23 cellular contexts compared by ENCODE assay signal in the genomic region with DNA sequence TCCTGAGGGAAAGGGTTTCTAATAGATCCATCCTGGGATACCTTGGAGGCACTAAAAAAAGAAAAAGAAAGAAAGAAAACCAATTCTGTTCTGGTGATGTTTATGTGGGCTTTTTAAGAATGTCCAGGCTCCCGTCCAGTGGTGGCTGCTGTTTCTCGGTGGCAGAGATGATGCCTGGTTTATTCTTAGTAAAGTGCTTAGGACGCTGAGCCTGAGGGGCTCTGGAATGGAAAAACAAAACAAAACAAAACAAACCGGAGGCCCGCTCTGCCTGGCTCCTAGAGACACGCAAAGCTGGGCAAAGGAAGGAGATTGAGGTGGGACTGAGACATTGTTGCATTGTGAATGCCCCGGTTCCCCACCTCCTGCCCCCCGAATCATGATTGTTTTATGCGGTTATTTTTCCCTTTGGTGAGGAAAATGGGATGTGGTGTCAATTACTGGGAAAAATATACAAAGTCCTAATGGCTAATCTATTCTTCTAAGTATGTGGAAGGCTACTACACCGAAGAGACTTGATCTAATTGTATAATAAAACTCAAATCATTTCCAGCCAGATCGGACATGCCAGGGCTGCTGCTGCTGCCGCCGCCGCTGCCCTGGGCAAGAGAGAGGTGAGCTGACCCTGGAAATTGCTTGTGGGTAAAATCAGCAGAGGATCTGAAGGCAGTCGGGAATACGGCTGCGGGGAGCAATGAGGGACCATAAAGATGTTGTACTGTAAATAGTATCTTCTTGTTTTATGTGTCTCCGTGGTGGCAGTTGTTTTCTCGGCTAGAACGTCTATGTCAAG.
A peak's percentile ranks its signal among the peaks of the same experiment; 100 is the strongest.
DNase-seq lines count a peak whose midpoint lies in the region; ATAC-seq and TF ChIP-seq lines count a peak whose summit lies in the region.
"Had no signal": no experiment of that assay in that cellular context is flagged by ENCODE, and none has a peak within 500 bp of the region (broad histone marks: within the 10 kb centered on the region; RNA-seq: fewer than 3 reads in every experiment).

No MANE protein-coding gene starts in this region.

- no peaks in the 10 kb centered on the region for H3K27me3 ChIP-seq in AG04450 (ENCODE audit: control insufficient read depth, insufficient read depth, low read length)
- H3K27me3 ChIP-seq in SJSA1 (replicated peaks), result no peaks in the 10 kb centered on the region
- no peaks in the 10 kb centered on the region for H3K27me3 ChIP-seq in heart left ventricle
- no peaks in the 10 kb centered on the region for H3K27me3 ChIP-seq in sigmoid colon
- H3K27me3 ChIP-seq in H9 (ENCODE audit: insufficient read depth, low read length), result peaks cover 2% of the 10 kb centered on the region; the same call in 1 of the 2 replicates
- H3K27me3 ChIP-seq: right lobe of liver, tibial nerve had no signal

- H3K4me2 ChIP-seq in H9 (ENCODE audit: insufficient read depth, insufficient read length, low read length), result no peak overlapping the region
- H3K4me2 ChIP-seq: A549, KMS-11 had no signal

- no peak for TF ChIP-seq CTCF in AG04450 (IDR thresholded peaks at IDR 0.05; ENCODE audit: low read depth, low read length)
- TF ChIP-seq CTCF in heart left ventricle (IDR thresholded peaks at IDR 0.05), result no peak
- TF ChIP-seq CTCF in sigmoid colon (IDR thresholded peaks at IDR 0.05), result no peak
- no peak for TF ChIP-seq CTCF in H9 (conservative IDR thresholded peaks at IDR 0.05)

- H2BK15ac ChIP-seq in H9 (ENCODE audit: low read depth, low read length), result no peak overlapping the region

- no peak overlapping the region for H3K9ac ChIP-seq in H9 (ENCODE audit: extremely low read depth, insufficient read length, low read length)
- H3K9ac ChIP-seq: KMS-11 had no signal

- WGBS in heart left ventricle, 4 donors, result 72 to 76% (median 74%) methylated on average over 20 of the region's 20 CpGs
- WGBS in sigmoid colon, 2 donors, result 77 to 81% methylated on average over 20 of the region's 20 CpGs
- no CpG with 5 or more reads among the region's 20 CpGs for WGBS in H9 (ENCODE audit: extremely low coverage, insufficient read length, low lambda C conversion rate)

- H3K4me1 Mint-ChIP-seq in H9, result peaks cover 10% of the 10 kb centered on the region in 2 experiments
- H3K4me1 Mint-ChIP-seq: activated B cell treated with CpG ODN at 0.5 μM for 24 hours, T-helper 17 cell had no signal

- peak overlapping the region in 1 of 3 experiments; percentile 26; a peak in 1 of 7 replicates for H3K27ac Mint-ChIP-seq in H9
- H3K27ac Mint-ChIP-seq: activated B cell treated with CpG ODN at 0.5 μM for 24 hours; activated T-helper 2 cell treated with anti-CD3 and anti-CD28 coated beads, Interferon-gamma antibody, Interleukin-2, Interleukin-4, amounts not matched to agents 10 μg/mL and 5 μg/mL and 100 μg/mL, durations not matched to agents 14 hours and 24 hours and 36 hours; T-helper 17 cell had no signal

- TF ChIP-seq POLR2A in heart left ventricle (IDR thresholded peaks at IDR 0.05) (no peak), sigmoid colon (IDR thresholded peaks at IDR 0.05) (no peak)

- TF ChIP-seq EP300 in sigmoid colon (IDR thresholded peaks at IDR 0.05), result no peak

- no peaks in the 10 kb centered on the region for H3K79me2 ChIP-seq in H9 (ENCODE audit: insufficient read depth, low read length)

- H4K20me1 ChIP-seq in H9 (ENCODE audit: control insufficient read depth, insufficient read depth, insufficient read length), result no peaks in the 10 kb centered on the region

- intact Hi-C loops in heart left ventricle (cut with DNase I) (loop anchor here in 4 of 10 donors (5.0 to 10.0 kb wide), 5 partner anchors 45 to 1267 kb away; no protein-coding TSS in a partner anchor), sigmoid colon (cut with DNase I) (loop anchor here (5.0 to 10.0 kb wide), 4 partner anchors 220 to 807 kb away; a partner anchor contains a TSS)

- H3K36me3 Mint-ChIP-seq in H9 (ENCODE audit: insufficient read depth in 1 of 3, low read depth in 3 of 3), result no peaks in the 10 kb centered on the region

- H3K23ac ChIP-seq in H9 (ENCODE audit: insufficient read length, low read depth, low read length), result no peak overlapping the region

- H3K9me3 ChIP-seq in AG04450 (ENCODE audit: control insufficient read depth, insufficient read depth, low read length) (no peaks in the 10 kb centered on the region; the same call in 1 of the 2 replicates), SJSA1 (replicated peaks) (no peaks in the 10 kb centered on the region), heart left ventricle (no peaks in the 10 kb centered on the region), sigmoid colon (no peaks in the 10 kb centered on the region), H9 (ENCODE audit: control insufficient read depth, low read depth, low read length) (no peaks in the 10 kb centered on the region)
- H3K9me3 ChIP-seq: A549, right lobe of liver, tibial nerve had no signal

- POLR2A ChIA-PET in AG04450 (lab: Yijun Ruan, JAX), result no interaction called here

- H3K4ac ChIP-seq in H9 (ENCODE audit: low read depth, low read length), result no peak overlapping the region

- H3K4me3 Mint-ChIP-seq in H9, result no peak overlapping the region
- H3K4me3 Mint-ChIP-seq: activated B cell treated with CpG ODN at 0.5 μM for 24 hours, neural crest cell, T-helper 17 cell had no signal

- H3K18ac ChIP-seq in H9 (ENCODE audit: insufficient read length, low read depth, low read length), result no peak overlapping the region

- H3K36me3 ChIP-seq in SJSA1 (no peaks in the 10 kb centered on the region), heart left ventricle (no peaks in the 10 kb centered on the region), sigmoid colon (no peaks in the 10 kb centered on the region)
- H3K36me3 ChIP-seq: right lobe of liver, tibial nerve had no signal

- no peak overlapping the region for H4K8ac ChIP-seq in H9 (replicated peaks; ENCODE audit: insufficient read length, low read depth, low read length)

- H3K4me3 ChIP-seq in AG04450 (ENCODE audit: low read depth, low read length) (no peak overlapping the region), SJSA1 (0 out of 2 replicates have a peak overlapping the region, but pooled peaks have one; percentile 11), heart left ventricle (peak overlapping the region in 1 of 12 donors; percentile 19), sigmoid colon (peak overlapping the region in 3 of 4 donors; percentile 2 to 22 (median 21))
- H3K4me3 ChIP-seq: A549, GM12878, right lobe of liver, tibial nerve had no signal

- H4K91ac ChIP-seq in H9 (ENCODE audit: insufficient read length, low read depth, low read length), result no peak overlapping the region

- H4K5ac ChIP-seq in H9 (ENCODE audit: insufficient read length, low read depth, low read length), result no peak overlapping the region

- peak in 3 of 4 donors; percentile 70 to 81 (median 74) for ATAC-seq in heart left ventricle
- ATAC-seq: A549, GM12878, right lobe of liver, T-helper 17 cell had no signal

- no peak overlapping the region for H3K56ac ChIP-seq in H9 (ENCODE audit: insufficient read length, low read depth, low read length)

- H3K27ac ChIP-seq in AG04450 (ENCODE audit: low read depth, low read length) (peak overlapping the region; percentile 39), SJSA1 (peak overlapping the region; percentile 55), heart left ventricle (peak overlapping the region in 2 of 12 donors; percentile 37 to 48), sigmoid colon (peak overlapping the region in 3 of 4 donors; percentile 73 to 81 (median 81)), H9 (ENCODE audit: insufficient read length, low read depth, low read length) (no peak overlapping the region)
- H3K27ac ChIP-seq: epithelial cell of prostate, KMS-11, right lobe of liver had no signal

- H2BK120ac ChIP-seq in H9 (ENCODE audit: low read depth, low read length, poor library complexity, severe bottlenecking), result no peak overlapping the region

- H2BK5ac ChIP-seq in H9 (ENCODE audit: insufficient read length, low read length), result no peak overlapping the region

- H3K27me3 Mint-ChIP-seq in H9 (ENCODE audit: low read depth), result no peaks in the 10 kb centered on the region
- H3K27me3 Mint-ChIP-seq: activated B cell treated with CpG ODN at 0.5 μM for 24 hours had no signal

- H3K23me2 ChIP-seq in H9 (ENCODE audit: insufficient read length, low read depth, low read length, poor library complexity, severe bottlenecking), result no peaks in the 10 kb centered on the region

- no peak overlapping the region for H2AK5ac ChIP-seq in H9 (ENCODE audit: insufficient read length, low read length)

- no peaks in the 10 kb centered on the region for H3K9me3 Mint-ChIP-seq in H9
- H3K9me3 Mint-ChIP-seq: activated B cell treated with CpG ODN at 0.5 μM for 24 hours; activated T-helper 2 cell treated with anti-CD3 and anti-CD28 coated beads, Interferon-gamma antibody, Interleukin-2, Interleukin-4, amounts not matched to agents 10 μg/mL and 5 μg/mL and 100 μg/mL, durations not matched to agents 14 hours and 24 hours and 36 hours had no signal

- in situ Hi-C loops in ACHN (cut with HindIII; ENCODE audit: low pct_ligation_motif_present, low pct_unique_long_range_greater_than_20kb, low sequenced_read_pairs), result no loop called here

- no peak overlapping the region for H2AFZ ChIP-seq in H9 (ENCODE audit: low read length)

- no peak overlapping the region for H2BK20ac ChIP-seq in H9 (ENCODE audit: low read depth, low read length, poor library complexity, severe bottlenecking)

- no peak overlapping the region for H3T11ph ChIP-seq in H9 (ENCODE audit: low read length)

- no peak overlapping the region for H3K14ac ChIP-seq in H9 (ENCODE audit: insufficient read depth, low read length)

- CTCF ChIA-PET in AG04450 (lab: Charles Lee), result no interaction called here

- no peak for DNase-seq in AG04450 (ENCODE audit: low read depth, low spot score)
- peak; percentile 51 to 62 for DNase-seq in SJSA1 (ENCODE audit: low read depth in 1 of 2, low spot score in 2 of 2)
- no peak for DNase-seq in heart left ventricle
- DNase-seq in sigmoid colon, result no peak
- no peak for DNase-seq in DMS53 (lab: John Stamatoyannopoulos, UW)
- no peak for DNase-seq in ACHN
- no peak for DNase-seq in H9
- no peak for DNase-seq in NOMO-1 (lab: John Stamatoyannopoulos, UW; ENCODE audit: unreplicated experiment in 2 of 2)
- DNase-seq: activated B cell treated with CpG ODN at 0.5 μM for 24 hours; activated CD8-positive, alpha-beta memory T cell treated with anti-CD3 and anti-CD28 coated beads for 24 hours; GOT3; NCI-H1105 treated with DMSO at 0.1 percent for 48 hours; NCI-H345; NK-92 treated with Interleukin-12 subunit alpha and Interleukin-12 subunit beta, amount 100 ng/mL, for 24 hours; right lobe of liver; T-helper 17 cell had no signal

- no peak overlapping the region for H2BK12ac ChIP-seq in H9 (ENCODE audit: insufficient read length, low read depth, low read length)

- H3K4me1 ChIP-seq in SJSA1 (replicated peaks) (peaks cover 46% of the 10 kb centered on the region), heart left ventricle (peaks cover 0 to 14% (median 0%) of the 10 kb centered on the region in 12 donors), sigmoid colon (peaks cover 0 to 61% (median 28%) of the 10 kb centered on the region in 4 donors), H9 (ENCODE audit: insufficient read depth, low read length) (no peaks in the 10 kb centered on the region; the same call in 1 of the 2 replicates)
- H3K4me1 ChIP-seq: right lobe of liver had no signal

- H3K79me1 ChIP-seq in H9 (ENCODE audit: insufficient read depth, low read depth, low read length, poor library complexity, severe bottlenecking), result no peaks in the 10 kb centered on the region

Comparison
In these comparisons a context has a peak if more than half of its experiments do, and no peak if none do; other contexts are left out.
1. DNase-seq: peak in SJSA1 (2 of 2); none in AG04450 (single experiment), heart left ventricle (0 of 5), sigmoid colon (single experiment), DMS53 (single experiment), ACHN (single experiment), H9 (single experiment) and NOMO-1 (0 of 2).